In genomic region chrX:146208821-146209220, GRCh38 we compare ENCODE assay signal across 8 cellular contexts.
"Had no signal": no experiment of that assay in that cellular context is flagged by ENCODE, and none has a peak within 500 bp of the region (broad histone marks: within the 10 kb centered on the region; RNA-seq: fewer than 3 reads in every experiment).

No MANE protein-coding gene starts in this region.

- FAIRE-seq: G401.6, GM12878, GM12891, GM12892, GM18507, GM19239 had no signal

- DNase-seq: GDM1, GF-D8 had no signal

- H3K4me3 ChIP-seq: GM12878 had no signal

- ATAC-seq: GM12878 had no signal
